9 cellular contexts compared by ENCODE assay signal in the genomic region with DNA sequence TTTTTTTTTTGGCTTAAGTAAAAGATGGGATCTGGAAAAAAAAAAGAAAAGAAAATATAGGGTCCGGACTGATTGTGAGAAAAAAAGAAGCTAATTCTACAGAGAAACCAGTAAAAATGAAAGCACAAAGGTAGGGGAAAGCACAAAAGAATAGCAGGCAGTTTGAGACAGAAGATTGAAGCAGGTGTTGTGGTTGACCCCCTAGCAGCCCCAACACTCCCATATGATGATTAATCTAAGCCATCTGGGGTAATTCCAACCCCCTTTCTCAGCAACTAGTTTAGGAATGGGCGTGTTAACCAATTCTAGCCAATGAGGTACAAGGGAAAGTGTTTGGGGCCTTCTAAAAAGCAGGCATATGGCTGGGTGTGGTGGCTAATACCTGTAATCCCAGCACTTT.
DNase-seq lines count a peak whose midpoint lies in the region; ATAC-seq lines count a peak whose summit lies in the region.
"Had no signal": no experiment of that assay in that cellular context is flagged by ENCODE, and none has a peak within 500 bp of the region (broad histone marks: within the 10 kb centered on the region; RNA-seq: fewer than 3 reads in every experiment).

No MANE protein-coding gene starts in this region.

- ATAC-seq in HG02798 (IDR thresholded peaks at IDR 0.05; ENCODE audit: poor library complexity, unreplicated experiment) = peak; percentile 82
- ATAC-seq: sciatic nerve had no signal

- no peak overlapping the region for H3K27ac ChIP-seq in substantia nigra (ENCODE audit: low read depth, low read length, poor library complexity, severe bottlenecking)

- peak; percentile 7 to 15 for DNase-seq in stimulated activated CD8-positive, alpha-beta memory T cell treated with anti-CD3 and anti-CD28 coated beads, Interleukin-15, amount 100 ng/mL, for 48 hours (ENCODE audit: low read depth in 2 of 2)
- DNase-seq in stimulated activated CD8-positive, alpha-beta memory T cell treated with anti-CD3 and anti-CD28 coated beads, Interleukin-4, amount 100 ng/mL, for 48 hours = no peak
- DNase-seq in NCI-H69 (lab: John Stamatoyannopoulos, UW) = peak; percentile 86
- no peak for DNase-seq in HuH-7 (ENCODE audit: low spot score)
- DNase-seq in substantia nigra (lab: John Stamatoyannopoulos, UW) = no peak
- no peak for DNase-seq in EL
- DNase-seq in AML-193 (lab: John Stamatoyannopoulos, UW) = no peak

Comparison
In these comparisons a context has a peak if more than half of its experiments do, and no peak if none do; other contexts are left out.
1. DNase-seq: peak in stimulated activated CD8-positive, alpha-beta memory T cell treated with anti-CD3 and anti-CD28 coated beads, Interleukin-15, amount 100 ng/mL, for 48 hours (2 of 2) and NCI-H69 (single experiment); none in stimulated activated CD8-positive, alpha-beta memory T cell treated with anti-CD3 and anti-CD28 coated beads, Interleukin-4, amount 100 ng/mL, for 48 hours (single experiment), HuH-7 (single experiment), substantia nigra (0 of 49), EL (single experiment) and AML-193 (0 of 2).